Comparison of ENCODE assay signal across 34 cellular contexts in genomic region chr5:94853122-94853521, GRCh38.
"Had no signal": no experiment of that assay in that cellular context is flagged by ENCODE, and none has a peak within 500 bp of the region (broad histone marks: within the 10 kb centered on the region; RNA-seq: fewer than 3 reads in every experiment).

No MANE protein-coding gene starts in this region.

- H3K27me3 Mint-ChIP-seq: activated CD8-positive, alpha-beta memory T cell treated with anti-CD3 and anti-CD28 coated beads, Interleukin-2, amount 10 ng/mL, durations not matched to agents 7 days and 5 days; activated naive CD4-positive, alpha-beta T cell treated with anti-CD3 and anti-CD28 coated beads, Interleukin-2, amount 50 U/mL, for 24 hours; activated T-helper 17 cell treated with anti-CD3 and anti-CD28 coated beads, Interleukin-2, amount 50 U/mL, for 72 hours; central memory CD8-positive, alpha-beta T cell had no signal

- H3K4me1 Mint-ChIP-seq: activated CD8-positive, alpha-beta memory T cell treated with anti-CD3 and anti-CD28 coated beads, Interleukin-2, amount 10 ng/mL, durations not matched to agents 7 days and 5 days; activated naive CD4-positive, alpha-beta T cell treated with anti-CD3 and anti-CD28 coated beads, Interleukin-2, amount 50 U/mL, for 24 hours; activated naive CD8-positive, alpha-beta T cell treated with anti-CD3 and anti-CD28 coated beads, Interleukin-2, amount 10 ng/mL, durations not matched to agents 7 days and 5 days; activated T-helper 17 cell treated with anti-CD3 and anti-CD28 coated beads, Interleukin-2, amount 50 U/mL, for 72 hours; central memory CD8-positive, alpha-beta T cell had no signal

- DNase-seq: activated CD4-positive, alpha-beta memory T cell treated with anti-CD3 and anti-CD28 coated beads, Interleukin-2, amount 10 ng/mL, durations not matched to agents 7 days and 5 days; activated CD4-positive, alpha-beta T cell treated with anti-CD3 and anti-CD28 coated beads for 1 hour; activated CD4-positive, alpha-beta T cell treated with anti-CD3 and anti-CD28 coated beads for 48 hours; activated CD4-positive, CD25-positive, alpha-beta regulatory T cell; activated CD8-positive, alpha-beta memory T cell treated with anti-CD3 and anti-CD28 coated beads for 24 hours; activated CD8-positive, alpha-beta memory T cell treated with anti-CD3 and anti-CD28 coated beads, Interleukin-2, amount 10 ng/mL, durations not matched to agents 7 days and 5 days; activated CD8-positive, alpha-beta memory T cell treated with anti-CD3 and anti-CD28 coated beads, Interleukin-2, amount 50 U/mL, for 48 hours; activated effector memory CD4-positive, alpha-beta T cell treated with anti-CD3 and anti-CD28 coated beads, Interleukin-2, amount 50 U/mL, for 16 hours; activated naive CD4-positive, alpha-beta T cell treated with Interleukin-2 at 50 U/mL for 16 hours; activated naive CD8-positive, alpha-beta T cell treated with anti-CD3 and anti-CD28 coated beads, Interleukin-2, amount 10 ng/mL, durations not matched to agents 7 days and 5 days; activated T-cell treated with anti-CD3 and anti-CD28 coated beads, Interleukin-2, amount 50 U/mL, for 1 hour; activated T-cell treated with anti-CD3 and anti-CD28 coated beads, Interleukin-2, amount 50 U/mL, for 72 hours; amygdala; NCI-H1092 treated with DMSO at 0.1 percent for 48 hours; NCI-H1417; NCI-H187 treated with DMSO at 0.1 percent for 48 hours; NCI-H2081; NCI-H2171 treated with DMSO at 0.1 percent for 48 hours; NCI-H2227 treated with DMSO at 0.1 percent for 48 hours; NCI-H446; NCI-H510A treated with DMSO at 0.1 percent for 48 hours; NCI-H82; OCI-M1; Right ventricle myocardium superior; SW 1271; T-helper 1 cell; T-helper 2 cell; T-helper 9 cell had no signal

- H3K9me3 ChIP-seq: ascending aorta had no signal

- H3K27ac ChIP-seq: ascending aorta, cardiac muscle cell, VCaP had no signal

- H3K36me3 ChIP-seq: ascending aorta, cardiac muscle cell had no signal

- H3K36me3 Mint-ChIP-seq: activated CD8-positive, alpha-beta memory T cell treated with anti-CD3 and anti-CD28 coated beads, Interleukin-2, amount 10 ng/mL, durations not matched to agents 7 days and 5 days; activated naive CD4-positive, alpha-beta T cell treated with anti-CD3 and anti-CD28 coated beads, Interleukin-2, amount 50 U/mL, for 24 hours; activated naive CD8-positive, alpha-beta T cell treated with anti-CD3 and anti-CD28 coated beads, Interleukin-2, amount 10 ng/mL, durations not matched to agents 7 days and 5 days had no signal

- H3K9me3 Mint-ChIP-seq: activated CD4-positive, alpha-beta memory T cell treated with anti-CD3 and anti-CD28 coated beads, Interleukin-2, amount 10 ng/mL, durations not matched to agents 7 days and 5 days; activated naive CD4-positive, alpha-beta T cell treated with anti-CD3 and anti-CD28 coated beads, Interleukin-2, amount 50 U/mL, for 24 hours; activated naive CD8-positive, alpha-beta T cell treated with anti-CD3 and anti-CD28 coated beads, Interleukin-2, amount 10 ng/mL, durations not matched to agents 7 days and 5 days; activated T-cell treated with anti-CD3 and anti-CD28 coated beads, Interleukin-2, amount 50 U/mL, for 72 hours; activated T-helper 17 cell treated with anti-CD3 and anti-CD28 coated beads, Interleukin-2, amount 50 U/mL, for 72 hours; central memory CD8-positive, alpha-beta T cell had no signal

- H3K4me3 ChIP-seq: ascending aorta, cardiac muscle cell had no signal

- H3K4me1 ChIP-seq: ascending aorta had no signal

- ATAC-seq: activated CD8-positive, alpha-beta memory T cell treated with anti-CD3 and anti-CD28 coated beads, Interleukin-2, amount 10 ng/mL, durations not matched to agents 7 days and 5 days; activated T-cell treated with anti-CD3 and anti-CD28 coated beads, Interleukin-2, amount 50 U/mL, for 72 hours; activated T-helper 17 cell treated with anti-CD3 and anti-CD28 coated beads, Interleukin-2, amount 50 U/mL, for 72 hours had no signal

- H3K27ac Mint-ChIP-seq: activated CD4-positive, alpha-beta memory T cell treated with anti-CD3 and anti-CD28 coated beads, Interleukin-2, amount 10 ng/mL, durations not matched to agents 7 days and 5 days; activated CD8-positive, alpha-beta memory T cell treated with anti-CD3 and anti-CD28 coated beads, Interleukin-2, amount 10 ng/mL, durations not matched to agents 7 days and 5 days; activated naive CD4-positive, alpha-beta T cell treated with anti-CD3 and anti-CD28 coated beads, Interleukin-2, amount 50 U/mL, for 24 hours; activated naive CD8-positive, alpha-beta T cell treated with anti-CD3 and anti-CD28 coated beads, Interleukin-2, amount 10 ng/mL, durations not matched to agents 7 days and 5 days; activated T-cell treated with anti-CD3 and anti-CD28 coated beads, Interleukin-2, amount 50 U/mL, for 72 hours; activated T-helper 17 cell treated with anti-CD3 and anti-CD28 coated beads, Interleukin-2, amount 50 U/mL, for 72 hours had no signal

- H3K4me3 Mint-ChIP-seq: activated CD4-positive, alpha-beta memory T cell treated with anti-CD3 and anti-CD28 coated beads, Interleukin-2, amount 10 ng/mL, durations not matched to agents 7 days and 5 days; activated CD8-positive, alpha-beta memory T cell treated with anti-CD3 and anti-CD28 coated beads, Interleukin-2, amount 10 ng/mL, durations not matched to agents 7 days and 5 days; activated naive CD4-positive, alpha-beta T cell treated with anti-CD3 and anti-CD28 coated beads, Interleukin-2, amount 50 U/mL, for 24 hours; activated naive CD8-positive, alpha-beta T cell treated with anti-CD3 and anti-CD28 coated beads, Interleukin-2, amount 10 ng/mL, durations not matched to agents 7 days and 5 days; activated T-cell treated with anti-CD3 and anti-CD28 coated beads, Interleukin-2, amount 50 U/mL, for 72 hours; activated T-helper 17 cell treated with anti-CD3 and anti-CD28 coated beads, Interleukin-2, amount 50 U/mL, for 72 hours; central memory CD8-positive, alpha-beta T cell had no signal

- H3K27me3 ChIP-seq: ascending aorta, cardiac muscle cell had no signal
